ENCODE assay signal across 9 cellular contexts in genomic region chr19:47417746-47418594, GRCh38. TPM values are rescaled to one million over a fixed set of nuclear protein-coding genes. Genes with fewer than 3 reads are reported as not detected.
DNase-seq lines count a peak whose midpoint lies in the region; ATAC-seq and TF ChIP-seq lines count a peak whose summit lies in the region.
"Had no signal": no experiment of that assay in that cellular context is flagged by ENCODE, and none has a peak within 500 bp of the region (broad histone marks: within the 10 kb centered on the region; RNA-seq: fewer than 3 reads in every experiment).

No MANE protein-coding gene starts in this region.

- H2BK15ac ChIP-seq in H9 (ENCODE audit: low read depth, low read length): no peak overlapping the region

- peaks cover 13 to 20% (median 15%) of the 10 kb centered on the region in 3 experiments for H3K36me3 Mint-ChIP-seq in H9 (ENCODE audit: insufficient read depth in 1 of 3, low read depth in 3 of 3)
- peaks cover 18% of the 10 kb centered on the region for H3K36me3 Mint-ChIP-seq in chondrocyte (ENCODE audit: low read depth)
- H3K36me3 Mint-ChIP-seq in naive B cell: peaks cover 7 to 19% of the 10 kb centered on the region in 2 donors

- WGBS in H9 (ENCODE audit: extremely low coverage, insufficient read length, low lambda C conversion rate): no CpG with 5 or more reads among the region's 29 CpGs

- H3K27ac ChIP-seq in H9 (ENCODE audit: insufficient read length, low read depth, low read length): no peak overlapping the region

- H3K27me3 Mint-ChIP-seq in H9 (ENCODE audit: low read depth) (peaks cover 58% of the 10 kb centered on the region), chondrocyte (ENCODE audit: low read depth) (peaks cover 15% of the 10 kb centered on the region), naive B cell (peaks cover 53 to 97% (median 94%) of the 10 kb centered on the region in 3 donors)

- H3K9me3 Mint-ChIP-seq in H9: no peaks in the 10 kb centered on the region
- no peaks in the 10 kb centered on the region for H3K9me3 Mint-ChIP-seq in chondrocyte (ENCODE audit: low read depth)
- H3K9me3 Mint-ChIP-seq in naive B cell: peaks cover 0 to 6% (median 2%) of the 10 kb centered on the region in 7 donors

- H3K23ac ChIP-seq in H9 (ENCODE audit: insufficient read length, low read depth, low read length): no peak overlapping the region

- peaks cover 5% of the 10 kb centered on the region; the same call in 1 of the 2 replicates for H3K4me1 ChIP-seq in H9 (ENCODE audit: insufficient read depth, low read length)

- H3K4me2 ChIP-seq in H9 (ENCODE audit: insufficient read depth, insufficient read length, low read length): peak overlapping the region; percentile 62

- no peak overlapping the region for H3K9ac ChIP-seq in H9 (ENCODE audit: extremely low read depth, insufficient read length, low read length)

- H3K27ac Mint-ChIP-seq in H9 (no peak overlapping the region; a peak in 1 of 7 replicates), chondrocyte (ENCODE audit: unreplicated experiment) (peak overlapping the region; percentile 24), naive B cell (no peak overlapping the region)

- H3K27me3 ChIP-seq in H9 (ENCODE audit: insufficient read depth, low read length): peaks cover 27% of the 10 kb centered on the region; the same call in 1 of the 2 replicates

- peak overlapping the region; percentile 67 for H3K4me3 ChIP-seq in AG04449 (ENCODE audit: low read depth, low read length)

- H3K23me2 ChIP-seq in H9 (ENCODE audit: insufficient read length, low read depth, low read length, poor library complexity, severe bottlenecking): peaks cover 26% of the 10 kb centered on the region

- H3K18ac ChIP-seq in H9 (ENCODE audit: insufficient read length, low read depth, low read length): no peak overlapping the region

- no peak overlapping the region for H3K14ac ChIP-seq in H9 (ENCODE audit: insufficient read depth, low read length)

- no peak overlapping the region for H4K5ac ChIP-seq in H9 (ENCODE audit: insufficient read length, low read depth, low read length)

- no peak overlapping the region for H3K4ac ChIP-seq in H9 (ENCODE audit: low read depth, low read length)

- H3K9me3 ChIP-seq in H9 (ENCODE audit: control insufficient read depth, low read depth, low read length): no peaks in the 10 kb centered on the region

- H2BK5ac ChIP-seq in H9 (ENCODE audit: insufficient read length, low read length): no peak overlapping the region

- no peaks in the 10 kb centered on the region for H4K20me1 ChIP-seq in H9 (ENCODE audit: control insufficient read depth, insufficient read depth, insufficient read length)

- peaks cover 44 to 62% of the 10 kb centered on the region in 2 experiments for H3K4me1 Mint-ChIP-seq in H9
- H3K4me1 Mint-ChIP-seq in chondrocyte (ENCODE audit: low read depth): peaks cover 52% of the 10 kb centered on the region
- H3K4me1 Mint-ChIP-seq in naive B cell: peaks cover 32 to 55% (median 45%) of the 10 kb centered on the region in 3 donors

- CTCF ChIA-PET in AG04449 (lab: Yijun Ruan, JAX): interaction anchor here (0.9 to 1.8 kb wide), 4 partner anchors 18 to 27 kb away, joined by 3 to 6 read pairs (median 4); no protein-coding TSS in a partner anchor

- no peak overlapping the region for H4K91ac ChIP-seq in H9 (ENCODE audit: insufficient read length, low read depth, low read length)

- no peak overlapping the region for H2AFZ ChIP-seq in H9 (ENCODE audit: low read length)

- peak overlapping the region; percentile 68 to 92 for H3K4me3 Mint-ChIP-seq in H9
- peak overlapping the region; percentile 80 for H3K4me3 Mint-ChIP-seq in chondrocyte (ENCODE audit: unreplicated experiment)
- H3K4me3 Mint-ChIP-seq in naive B cell: peak overlapping the region; percentile 53 to 78 (median 65)

- H3K56ac ChIP-seq in H9 (ENCODE audit: insufficient read length, low read depth, low read length): no peak overlapping the region

- DNase-seq in AG04449 (ENCODE audit: low read depth, low spot score): no peak
- no peak for DNase-seq in H9
- no peak for DNase-seq in chondrocyte (ENCODE audit: low spot score)
- DNase-seq in naive B cell: no peak
- DNase-seq in GM10266 (ENCODE audit: extremely low spot score): no peak
- DNase-seq in SHP77 treated with DMSO at 0.1 percent for 48 hours (lab: John Stamatoyannopoulos, UW): no peak
- DNase-seq in GOT3 (lab: John Stamatoyannopoulos, UW): no peak
- no peak for DNase-seq in GM13977 (ENCODE audit: low spot score)
- DNase-seq: NCI-H510A had no signal

- H3T11ph ChIP-seq in H9 (ENCODE audit: low read length): no peak overlapping the region

- in situ Hi-C loops in GM13977 (cut with MboI; ENCODE audit: low pct_unique_long_range_greater_than_20kb, low sequenced_read_pairs, unreplicated experiment): no loop called here

- no peaks in the 10 kb centered on the region for H3K79me1 ChIP-seq in H9 (ENCODE audit: insufficient read depth, low read depth, low read length, poor library complexity, severe bottlenecking)

- no peak overlapping the region for H4K8ac ChIP-seq in H9 (replicated peaks; ENCODE audit: insufficient read length, low read depth, low read length)

- peak; percentile 29 to 43 for ATAC-seq in naive B cell (ENCODE audit: low read depth in 2 of 2)

- H2AK5ac ChIP-seq in H9 (ENCODE audit: insufficient read length, low read length): no peak overlapping the region

- no peak overlapping the region for H2BK20ac ChIP-seq in H9 (ENCODE audit: low read depth, low read length, poor library complexity, severe bottlenecking)

- no peak overlapping the region for H2BK12ac ChIP-seq in H9 (ENCODE audit: insufficient read length, low read depth, low read length)

- no peaks in the 10 kb centered on the region for H3K79me2 ChIP-seq in H9 (ENCODE audit: insufficient read depth, low read length)

- POLR2A ChIA-PET in AG04449 (lab: Yijun Ruan, JAX): no interaction called here

- no peak overlapping the region for H2BK120ac ChIP-seq in H9 (ENCODE audit: low read depth, low read length, poor library complexity, severe bottlenecking)

- no peak for TF ChIP-seq CTCF in AG04449 (IDR thresholded peaks at IDR 0.05; ENCODE audit: insufficient read depth, low read length, missing control alignments)
- no peak for TF ChIP-seq CTCF in H9 (conservative IDR thresholded peaks at IDR 0.05)
- no peak for TF ChIP-seq CTCF in chondrocyte (IDR thresholded peaks at IDR 0.05)
- no peak for TF ChIP-seq CTCF in GM10266 (IDR thresholded peaks at IDR 0.05; ENCODE audit: control insufficient read depth, insufficient read depth, low read depth, missing control alignments)
- TF ChIP-seq CTCF in GM13977 (IDR thresholded peaks at IDR 0.05; ENCODE audit: extremely low read depth, insufficient read depth, missing control alignments): no peak

RNA-seq across cellular contexts. Expression of gene MEIS3, which starts 1.4 kb away (rescaled TPM):
- total RNA-seq in H9 (2021) (43.8 and 44.0 TPM in 2 replicates), chondrocyte (79.5 to 83.4 TPM (median 82.2 TPM) in 3 replicates)
- not detected for polyA plus RNA-seq in naive B cell (ENCODE audit: low read depth in 6 of 6)

RNA-seq across cellular contexts. Expression of gene SLC8A2, which starts 53.7 kb away (rescaled TPM):
- total RNA-seq in H9 (2021) (10.7 and 11.3 TPM in 2 replicates), chondrocyte (0.27 to 0.42 TPM (median 0.31 TPM) in 3 replicates)
- not detected for polyA plus RNA-seq in naive B cell (ENCODE audit: low read depth in 6 of 6)
